17 cellular contexts compared by ENCODE assay signal in the genomic region with DNA sequence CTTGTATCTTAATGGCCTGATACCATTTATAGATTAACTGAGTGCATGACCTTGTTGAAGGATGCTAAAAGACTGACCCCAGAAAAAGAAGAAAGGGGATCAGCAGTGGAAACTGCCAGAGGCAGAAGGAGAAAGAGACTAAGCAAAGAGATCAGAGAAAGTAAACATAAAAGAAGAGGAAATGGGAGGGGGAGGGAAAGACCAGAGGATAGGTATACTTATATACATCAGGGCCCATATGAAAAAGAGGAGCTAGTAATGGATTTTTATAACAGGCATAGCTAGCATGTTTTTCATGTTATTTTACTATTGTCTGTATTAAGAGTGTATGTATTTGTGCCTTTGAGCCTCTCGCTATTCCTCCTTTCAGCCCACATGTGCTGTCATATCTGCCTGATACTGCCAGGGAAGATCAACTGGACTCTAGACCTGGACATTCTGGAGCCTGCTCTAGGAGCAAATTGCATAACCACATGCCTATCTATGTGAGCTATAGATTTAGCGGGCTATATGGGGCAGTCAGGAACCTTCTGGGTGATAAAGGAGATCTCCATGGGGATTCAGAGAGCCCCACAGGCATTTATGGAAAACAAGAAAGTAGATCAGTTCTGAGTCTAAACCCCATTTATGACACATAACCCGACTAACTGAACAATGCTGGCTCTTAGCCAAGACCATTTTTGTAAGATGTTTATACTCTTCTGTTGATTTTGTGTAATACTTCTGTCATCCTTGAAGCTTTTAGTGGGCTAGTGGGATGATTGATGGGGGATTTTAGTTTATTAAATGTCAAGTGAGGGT. TPM values are rescaled to one million over a fixed set of nuclear protein-coding genes. Genes with fewer than 3 reads are reported as not detected.
DNase-seq lines count a peak whose midpoint lies in the region; ATAC-seq and TF ChIP-seq lines count a peak whose summit lies in the region.
"Had no signal": no experiment of that assay in that cellular context is flagged by ENCODE, and none has a peak within 500 bp of the region (broad histone marks: within the 10 kb centered on the region; RNA-seq: fewer than 3 reads in every experiment).

No MANE protein-coding gene starts in this region.

- H3K4me3 ChIP-seq in fibroblast of pulmonary artery (replicated peaks; ENCODE audit: low read depth, low read length): no peak overlapping the region
- H3K4me3 ChIP-seq: neural progenitor cell had no signal

- TF ChIP-seq CTCF in fibroblast of pulmonary artery (IDR thresholded peaks at IDR 0.05; ENCODE audit: low read length, missing control alignments): no peak

- DNase-seq in EL (peak; percentile 13), OCI-M1 (lab: John Stamatoyannopoulos, UW) (peak; percentile 52), fibroblast of pulmonary artery (ENCODE audit: low read depth) (peak; percentile 70), Right ventricle myocardium inferior (ENCODE audit: missing footprints) (no peak), inferior parietal cortex (ENCODE audit: extremely low spot score) (no peak), NCI-H345 (lab: John Stamatoyannopoulos, UW) (no peak)
- DNase-seq: activated CD4-positive, alpha-beta memory T cell treated with anti-CD3 and anti-CD28 coated beads, Interleukin-2, amount 10 ng/mL, durations not matched to agents 7 days and 5 days; activated effector memory CD4-positive, alpha-beta T cell treated with Interleukin-2 at 50 U/mL for 16 hours; AML-193; MM.1S; right cardiac atrium; stimulated activated CD4-positive, alpha-beta T cell treated with anti-CD3 and anti-CD28 coated beads, Interleukin-4, amount 100 ng/mL, for 24 hours had no signal

- intact Hi-C loops in Right ventricle myocardium inferior (cut with DNase I): no loop called here

- no peak for ATAC-seq in Right ventricle myocardium inferior
- ATAC-seq: foreskin keratinocyte, HCT116, right cardiac atrium had no signal

RNA-seq across cellular contexts. Expression of a gene that starts 13.4 kb away (rescaled TPM):
- total RNA-seq in Right ventricle myocardium inferior: 49.5 TPM

RNA-seq across cellular contexts. Expression of a gene that starts 14.1 kb away (rescaled TPM):
- total RNA-seq in Right ventricle myocardium inferior: 52.7 TPM

RNA-seq across cellular contexts. Expression of a gene that starts 25.0 kb away (rescaled TPM):
- not detected for total RNA-seq in Right ventricle myocardium inferior
- total RNA-seq: foreskin keratinocyte, SK-MEL-5, urinary bladder had no signal

RNA-seq across cellular contexts. Expression of a gene that starts 29.8 kb away (rescaled TPM):
- 2.8 TPM for total RNA-seq in Right ventricle myocardium inferior
- total RNA-seq: SK-MEL-5 had no signal

RNA-seq across cellular contexts. Expression of a gene that starts 36.8 kb away (rescaled TPM):
- total RNA-seq in Right ventricle myocardium inferior: 19.4 TPM

Comparison
In these comparisons a context has a peak if more than half of its experiments do, and no peak if none do; other contexts are left out.
1. DNase-seq: peak in EL (single experiment), OCI-M1 (single experiment) and fibroblast of pulmonary artery (single experiment); none in Right ventricle myocardium inferior (single experiment), inferior parietal cortex (single experiment) and NCI-H345 (single experiment).